12 cellular contexts compared by ENCODE assay signal in genomic region chr12:62537544-62537943, GRCh38.
A peak's percentile ranks its signal among the peaks of the same experiment; 100 is the strongest.
DNase-seq lines count a peak whose midpoint lies in the region; FAIRE-seq and TF ChIP-seq lines count a peak whose summit lies in the region.
"Had no signal": no experiment of that assay in that cellular context is flagged by ENCODE, and none has a peak within 500 bp of the region (broad histone marks: within the 10 kb centered on the region; RNA-seq: fewer than 3 reads in every experiment).

No MANE protein-coding gene starts in this region.

- H3K4me1 ChIP-seq in keratinocyte (ENCODE audit: control insufficient read depth, extremely low read depth, insufficient read depth, low read length): no peaks in the 10 kb centered on the region

- no peaks in the 10 kb centered on the region for H3K79me2 ChIP-seq in keratinocyte (ENCODE audit: control insufficient read depth, insufficient read depth, low read length)

- H3K27ac ChIP-seq in AG04450 (ENCODE audit: low read depth, low read length) (no peak overlapping the region), keratinocyte (ENCODE audit: control insufficient read depth, insufficient read depth, low read length) (no peak overlapping the region)

- H3K36me3 ChIP-seq in keratinocyte (ENCODE audit: control insufficient read depth in 2 of 2, extremely low read depth in 1 of 2, insufficient read depth in 2 of 2, low read length in 2 of 2): peaks cover 3 to 4% of the 10 kb centered on the region in 2 experiments

- in situ Hi-C loops in astrocyte of the spinal cord (cut with HindIII; ENCODE audit: low sequenced_read_pairs): no loop called here

- no peak for FAIRE-seq in keratinocyte (lab: Jason Lieb, UNC)

- dilution Hi-C loops in keratinocyte (cut with MboI; ENCODE audit: extremely low pct_ligation_motif_present, low sequenced_read_pairs): no loop called here

- no peak for TF ChIP-seq CTCF in AG04450 (IDR thresholded peaks at IDR 0.05; ENCODE audit: low read depth, low read length)
- TF ChIP-seq CTCF in astrocyte of the spinal cord (IDR thresholded peaks at IDR 0.05; ENCODE audit: low read depth, low read length): no peak
- no peak for TF ChIP-seq CTCF in keratinocyte (optimal IDR thresholded peaks at IDR 0.05 in 1 of 3, IDR thresholded peaks at IDR 0.05 in 1 of 3, conservative IDR thresholded peaks at IDR 0.05 in 1 of 3; ENCODE audit: extremely low read depth in 1 of 3, insufficient read depth in 2 of 3, low read length in 3 of 3)
- TF ChIP-seq CTCF in GM10266 (IDR thresholded peaks at IDR 0.05; ENCODE audit: control insufficient read depth, insufficient read depth, low read depth, missing control alignments): no peak

- no peaks in the 10 kb centered on the region for H3K27me3 ChIP-seq in AG04450 (ENCODE audit: control insufficient read depth, insufficient read depth, low read length)
- no peaks in the 10 kb centered on the region for H3K27me3 ChIP-seq in keratinocyte (ENCODE audit: control insufficient read depth, extremely low read depth, insufficient read depth, low read length)

- H4K20me1 ChIP-seq in keratinocyte (ENCODE audit: control insufficient read depth, extremely low read depth, insufficient read depth, low read length): no peaks in the 10 kb centered on the region

- CTCF ChIA-PET in AG04450 (lab: Charles Lee): interaction anchor here (1.6 to 2.6 kb wide), 2 partner anchors 45 to 99 kb away, joined by 5 to 8 read pairs; no protein-coding TSS in a partner anchor

- H3K4me2 ChIP-seq in keratinocyte (ENCODE audit: control insufficient read depth, extremely low read depth, insufficient read depth, low read depth, low read length): no peak overlapping the region

- H3K9ac ChIP-seq in keratinocyte (ENCODE audit: control insufficient read depth, extremely low read depth, insufficient read depth, low read length): no peak overlapping the region

- no peak overlapping the region for H3K4me3 ChIP-seq in AG04450 (ENCODE audit: low read depth, low read length)
- H3K4me3 ChIP-seq in astrocyte of the spinal cord (ENCODE audit: low read depth, low read length): no peak overlapping the region
- H3K4me3 ChIP-seq in keratinocyte (ENCODE audit: control insufficient read depth in 2 of 3, extremely low read depth in 1 of 3, insufficient read depth in 2 of 3, low read depth in 1 of 3, low read length in 3 of 3): no peak overlapping the region

- DNase-seq in AG04450 (ENCODE audit: low read depth, low spot score): peak; percentile 20
- peak; percentile 83 for DNase-seq in astrocyte of the spinal cord (ENCODE audit: low read depth, low spot score)
- DNase-seq in keratinocyte (ENCODE audit: low read depth, low spot score): peak; percentile 11
- no peak for DNase-seq in GM10266 (ENCODE audit: extremely low spot score)
- no peak for DNase-seq in mesenteric fat pad (ENCODE audit: low spot score)
- DNase-seq in SK-N-DZ (ENCODE audit: low spot score): no peak
- DNase-seq in iPS-NIHi11 (ENCODE audit: low spot score): no peak
- DNase-seq: DMS153, naive B cell, NCI-H1105, SHP77 had no signal

- H3K9me1 ChIP-seq in keratinocyte (ENCODE audit: control insufficient read depth, extremely low read depth, insufficient read depth, low read length): no peaks in the 10 kb centered on the region

- POLR2A ChIA-PET in AG04450 (lab: Yijun Ruan, JAX): no interaction called here

- H3K9me3 ChIP-seq in AG04450 (ENCODE audit: control insufficient read depth, insufficient read depth, low read length) (no peaks in the 10 kb centered on the region), keratinocyte (ENCODE audit: control insufficient read depth, low read depth, low read length) (no peaks in the 10 kb centered on the region)

- H2AFZ ChIP-seq in keratinocyte (ENCODE audit: control insufficient read depth, low read length): no peak overlapping the region

- no peak for TF ChIP-seq EP300 in Ishikawa (IDR thresholded peaks at IDR 0.05; ENCODE audit: borderline replicate concordance)

- no peak for TF ChIP-seq RAD21 in Ishikawa (IDR thresholded peaks at IDR 0.05; ENCODE audit: low read depth)

TF ChIP-seq in Ishikawa, 13 proteins besides CTCF, POLR2A, EP300 and RAD21:
- no peak for TF ChIP-seq YY1 (IDR thresholded peaks at IDR 0.05; ENCODE audit: low read depth)
- peak; percentile 57 for TF ChIP-seq NFIC (IDR thresholded peaks at IDR 0.05)

Comparison
In these comparisons a context has a peak if more than half of its experiments do, and no peak if none do; other contexts are left out.
1. DNase-seq: peak in AG04450 (single experiment), astrocyte of the spinal cord (single experiment) and keratinocyte (single experiment); none in GM10266 (single experiment), mesenteric fat pad (single experiment), SK-N-DZ (single experiment) and iPS-NIHi11 (single experiment).